Comparison of ENCODE assay signal across 10 cellular contexts in the genomic region with DNA sequence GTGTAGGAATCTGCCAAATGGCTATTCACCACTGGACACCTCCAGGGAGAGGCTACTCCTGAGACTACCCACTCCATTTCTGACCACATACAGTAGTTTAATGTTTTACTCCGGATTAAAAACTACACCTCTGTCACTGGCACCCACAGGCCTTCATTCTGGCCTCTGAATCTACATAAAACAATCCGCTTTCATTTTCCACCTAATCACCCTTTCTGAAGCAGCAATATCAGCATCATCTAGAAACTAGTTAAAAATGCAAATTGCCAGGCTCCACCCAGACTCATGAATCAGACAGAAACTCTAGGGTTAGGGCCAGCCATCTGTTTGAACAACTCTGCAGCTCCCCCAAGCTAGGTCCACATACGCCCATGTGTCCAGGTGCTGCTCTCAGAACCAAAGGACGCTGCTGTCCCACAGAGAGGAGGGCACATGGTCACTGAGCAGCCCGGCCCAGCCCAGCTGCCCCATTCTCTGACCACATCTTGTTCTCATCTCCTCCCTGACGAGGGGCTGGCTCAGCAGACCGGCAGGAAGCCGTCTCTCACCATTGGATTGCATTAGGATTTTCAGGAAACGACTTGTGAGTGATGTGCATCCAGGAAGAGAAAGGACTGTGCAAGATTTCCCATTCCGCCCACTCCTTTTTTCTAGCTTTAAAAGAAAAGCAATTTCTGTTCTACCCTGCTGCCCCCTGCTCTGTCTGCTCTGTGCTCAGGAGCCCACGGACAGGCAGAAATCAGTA. TPM values are rescaled to one million over a fixed set of nuclear protein-coding genes. Genes with fewer than 3 reads are reported as not detected.
DNase-seq lines count a peak whose midpoint lies in the region; ATAC-seq and TF ChIP-seq lines count a peak whose summit lies in the region.
"Had no signal": no experiment of that assay in that cellular context is flagged by ENCODE, and none has a peak within 500 bp of the region (broad histone marks: within the 10 kb centered on the region; RNA-seq: fewer than 3 reads in every experiment).

No MANE protein-coding gene starts in this region.

- peaks cover 96% of the 10 kb centered on the region for H3K4me1 Mint-ChIP-seq in activated CD4-positive, alpha-beta memory T cell treated with anti-CD3 and anti-CD28 coated beads, Interleukin-2, amount 10 ng/mL, durations not matched to agents 7 days and 5 days

- H2AFZ ChIP-seq in fibroblast of lung (ENCODE audit: low read length): peak overlapping the region; percentile 69

- H3K4me2 ChIP-seq in fibroblast of lung (ENCODE audit: extremely low read depth, insufficient read depth, low read length): peak overlapping the region; percentile 73
- H3K4me2 ChIP-seq: BLaER1 had no signal

- H3K79me2 ChIP-seq in fibroblast of lung (ENCODE audit: control insufficient read depth, insufficient read depth, low read length): peaks cover 31% of the 10 kb centered on the region

- ATAC-seq in GM19351 (IDR thresholded peaks at IDR 0.05; ENCODE audit: unreplicated experiment) (peak; percentile 93), HG03354 (IDR thresholded peaks at IDR 0.05; ENCODE audit: poor library complexity, severe bottlenecking, unreplicated experiment) (peak; percentile 97)

- CTCF ChIA-PET in A673 (lab: Charles Lee): no interaction called here
- CTCF ChIA-PET in activated CD4-positive, alpha-beta memory T cell treated with anti-CD3 and anti-CD28 coated beads, Interleukin-2, amount 10 ng/mL, durations not matched to agents 7 days and 5 days (lab: Charles Lee): interaction anchor here (1.0 to 4.0 kb wide), 14 partner anchors 11 to 268 kb away, joined by 3 to 22 read pairs (median 5); a partner anchor contains a TSS

- H3K9me3 Mint-ChIP-seq in activated CD4-positive, alpha-beta memory T cell treated with anti-CD3 and anti-CD28 coated beads, Interleukin-2, amount 10 ng/mL, durations not matched to agents 7 days and 5 days: no peaks in the 10 kb centered on the region

- H3K27me3 ChIP-seq in A673 (replicated peaks; ENCODE audit: insufficient read depth, low read depth, low read length, poor library complexity) (no peaks in the 10 kb centered on the region), fibroblast of lung (ENCODE audit: control insufficient read depth, insufficient read depth, low read length) (no peaks in the 10 kb centered on the region)
- H3K27me3 ChIP-seq: BLaER1, dorsolateral prefrontal cortex had no signal

- no peaks in the 10 kb centered on the region for H3K36me3 ChIP-seq in A673 (ENCODE audit: insufficient read depth, low read length, poor library complexity, severe bottlenecking)
- H3K36me3 ChIP-seq in fibroblast of lung (ENCODE audit: control insufficient read depth, insufficient read depth, low read length): peaks cover 3% of the 10 kb centered on the region

- TF ChIP-seq CTCF in A673 (conservative IDR thresholded peaks at IDR 0.05; ENCODE audit: low read depth, low read length): no peak
- TF ChIP-seq CTCF in fibroblast of lung (conservative IDR thresholded peaks at IDR 0.05 in 1 of 2, IDR thresholded peaks at IDR 0.05 in 1 of 2; ENCODE audit: low read depth in 1 of 2, low read length in 2 of 2): no peak

- intact Hi-C loops in A673 (cut with micrococcal nuclease; ENCODE audit: unreplicated experiment): no loop called here

- no peaks in the 10 kb centered on the region for H3K27me3 Mint-ChIP-seq in activated CD4-positive, alpha-beta memory T cell treated with anti-CD3 and anti-CD28 coated beads, Interleukin-2, amount 10 ng/mL, durations not matched to agents 7 days and 5 days

- H3K9me3 ChIP-seq in A673 (ENCODE audit: low read depth, low read length, poor library complexity, severe bottlenecking) (no peaks in the 10 kb centered on the region), fibroblast of lung (ENCODE audit: control insufficient read depth, insufficient read depth, low read depth, low read length) (no peaks in the 10 kb centered on the region)
- H3K9me3 ChIP-seq: BLaER1 had no signal

- peak overlapping the region; percentile 89 for H3K27ac Mint-ChIP-seq in activated CD4-positive, alpha-beta memory T cell treated with anti-CD3 and anti-CD28 coated beads, Interleukin-2, amount 10 ng/mL, durations not matched to agents 7 days and 5 days

- no TSS peak for BruUV-seq in A673 (replicated peaks; lab: Mats Ljungman, UMichigan)

- H3K4me3 ChIP-seq in A673 (ENCODE audit: low read depth, low read length, poor library complexity, severe bottlenecking) (no peak overlapping the region), fibroblast of lung (replicated peaks in 1 of 4; ENCODE audit: control extremely low read depth in 1 of 4, insufficient read depth in 1 of 4, low read depth in 3 of 4, low read length in 4 of 4) (peak overlapping the region in 2 of 4 experiments; percentile 17 to 22)
- H3K4me3 ChIP-seq: BLaER1 had no signal

- POLR2A ChIA-PET in A673 (lab: Charles Lee; ENCODE audit: low non-redundant PET): no interaction called here
- POLR2A ChIA-PET in activated CD4-positive, alpha-beta memory T cell treated with anti-CD3 and anti-CD28 coated beads, Interleukin-2, amount 10 ng/mL, durations not matched to agents 7 days and 5 days (lab: Charles Lee): interaction anchor here (0.6 to 8.9 kb wide), 28 partner anchors 8 to 398 kb away, joined by 3 to 193 read pairs (median 5); a partner anchor contains a TSS

- no peaks in the 10 kb centered on the region for H4K20me1 ChIP-seq in fibroblast of lung (ENCODE audit: control insufficient read depth, extremely low read depth, insufficient read depth, low read length)
- H4K20me1 ChIP-seq: BLaER1 had no signal

- H3K27ac ChIP-seq in A673 (ENCODE audit: low read depth, low read length, poor library complexity, severe bottlenecking) (no peak overlapping the region), fibroblast of lung (ENCODE audit: insufficient read depth, low read length) (peak overlapping the region; percentile 72)
- H3K27ac ChIP-seq: BLaER1 had no signal

- H3K9ac ChIP-seq in fibroblast of lung (ENCODE audit: insufficient read depth, low read length): peak overlapping the region; percentile 34
- H3K9ac ChIP-seq: BLaER1 had no signal

- H3K36me3 Mint-ChIP-seq in activated CD4-positive, alpha-beta memory T cell treated with anti-CD3 and anti-CD28 coated beads, Interleukin-2, amount 10 ng/mL, durations not matched to agents 7 days and 5 days (ENCODE audit: low read depth): peaks cover 73% of the 10 kb centered on the region

- peak overlapping the region; percentile 67 for H3K4me3 Mint-ChIP-seq in activated CD4-positive, alpha-beta memory T cell treated with anti-CD3 and anti-CD28 coated beads, Interleukin-2, amount 10 ng/mL, durations not matched to agents 7 days and 5 days

- no peaks in the 10 kb centered on the region for H3K4me1 ChIP-seq in A673 (ENCODE audit: insufficient read depth, low read length, poor library complexity, severe bottlenecking)
- peaks cover 33% of the 10 kb centered on the region for H3K4me1 ChIP-seq in fibroblast of lung (ENCODE audit: control insufficient read depth, extremely low read depth, insufficient read depth, low read length)
- H3K4me1 ChIP-seq: BLaER1 had no signal

- DNase-seq in A673 (ENCODE audit: low spot score): peak; percentile 10
- peak; percentile 75 for DNase-seq in activated CD4-positive, alpha-beta memory T cell treated with anti-CD3 and anti-CD28 coated beads, Interleukin-2, amount 10 ng/mL, durations not matched to agents 7 days and 5 days
- peak; percentile 71 to 87 for DNase-seq in fibroblast of lung (ENCODE audit: low read depth in 2 of 2)
- DNase-seq in renal cortical epithelial cell (ENCODE audit: low read depth): peak; percentile 49
- no peak for DNase-seq in iPS-NIHi11 (ENCODE audit: low spot score)
- DNase-seq in NCI-H446 (lab: John Stamatoyannopoulos, UW): no peak

RNA-seq across cellular contexts. Expression of a gene that starts 34.7 kb away (rescaled TPM):
- total RNA-seq in A673 (2021) (1.7 and 2.3 TPM in 2 replicates), fibroblast of lung (13.0 and 17.7 TPM in 2 replicates), renal cortical epithelial cell (6.2 and 9.4 TPM in 2 replicates)
- total RNA-seq in activated CD4-positive, alpha-beta memory T cell treated with anti-CD3 and anti-CD28 coated beads, Interleukin-2, amount 10 ng/mL, durations not matched to agents 7 days and 5 days: 100 to 1,000 TPM; 309 to 313 TPM
- polyA plus RNA-seq in fibroblast of lung: 19.3 and 65.2 TPM in 2 replicates
- 18.6 and 77.1 TPM in 2 replicates for polyA plus RNA-seq in fibroblast of lung (2012)
- 41.0 and 120 TPM in 2 replicates for polyA minus RNA-seq in fibroblast of lung (ENCODE audit: low replicate concordance)

Comparison
In these comparisons a context has a peak if more than half of its experiments do, and no peak if none do; other contexts are left out.
1. DNase-seq: peak in A673 (single experiment), activated CD4-positive, alpha-beta memory T cell treated with anti-CD3 and anti-CD28 coated beads, Interleukin-2, amount 10 ng/mL, durations not matched to agents 7 days and 5 days (single experiment), fibroblast of lung (2 of 2) and renal cortical epithelial cell (single experiment); none in iPS-NIHi11 (single experiment) and NCI-H446 (0 of 2).
2. RNA of a gene that starts 34.7 kb away (total RNA-seq): 309 to 313 TPM in activated CD4-positive, alpha-beta memory T cell treated with anti-CD3 and anti-CD28 coated beads, Interleukin-2, amount 10 ng/mL, durations not matched to agents 7 days and 5 days; 13.0 to 17.7 TPM in fibroblast of lung, 6.2 to 9.4 TPM in renal cortical epithelial cell and 1.7 to 2.3 TPM in A673; every median in the first group is over 10 times any median in the second.